19 cellular contexts compared by ENCODE assay signal in genomic region chr16:1221628-1222552, GRCh38. TPM values are rescaled to one million over a fixed set of nuclear protein-coding genes. Genes with fewer than 3 reads are reported as not detected.
A peak's percentile ranks its signal among the peaks of the same experiment; 100 is the strongest.
DNase-seq lines count a peak whose midpoint lies in the region; ATAC-seq and TF ChIP-seq lines count a peak whose summit lies in the region.
"Had no signal": no experiment of that assay in that cellular context is flagged by ENCODE, and none has a peak within 500 bp of the region (broad histone marks: within the 10 kb centered on the region; RNA-seq: fewer than 3 reads in every experiment).

No MANE protein-coding gene starts in this region.

- no peaks in the 10 kb centered on the region for H3K9me3 ChIP-seq in sigmoid colon
- H3K9me3 ChIP-seq: BE2C, HAP-1, SJSA1 had no signal

- no peak for TF ChIP-seq POLR2A in sigmoid colon (IDR thresholded peaks at IDR 0.05)

- DNase-seq in Ammon's horn (ENCODE audit: low spot score) (peak; percentile 30), NCI-H226 (peak; percentile 18), head of caudate nucleus (peak in 33 of 42 donors; percentile 3 to 89 (median 55)), sigmoid colon (no peak), DMS114 treated with DMSO at 0.1 percent for 48 hours (lab: John Stamatoyannopoulos, UW; ENCODE audit: unreplicated experiment) (no peak)
- DNase-seq: BE2C; DMS153; EL; NCI-H1436 treated with DMSO at 0.1 percent for 48 hours; NCI-H2081 treated with DMSO at 0.1 percent for 48 hours; NCI-H345; NCI-H69; NK-92 treated with Interleukin-12 subunit alpha and Interleukin-12 subunit beta, amount 100 ng/mL, for 24 hours had no signal

- WGBS in sigmoid colon, 2 donors = 72 to 82% methylated on average over 40 of the region's 40 CpGs

- peak overlapping the region; percentile 1 to 43 (median 34) for H3K27ac ChIP-seq in sigmoid colon
- H3K27ac ChIP-seq: SJSA1 had no signal

- no peak overlapping the region for H3K4me3 ChIP-seq in sigmoid colon
- H3K4me3 ChIP-seq: HAP-1, SJSA1 had no signal

- H3K27me3 ChIP-seq in sigmoid colon = no peaks in the 10 kb centered on the region

- ATAC-seq in GM18873 (IDR thresholded peaks at IDR 0.05; ENCODE audit: low FRiP score, unreplicated experiment) (no peak), GM18868 (IDR thresholded peaks at IDR 0.05; ENCODE audit: unreplicated experiment) (no peak)
- ATAC-seq: CD8-positive, alpha-beta T cell had no signal

- no peak for TF ChIP-seq EP300 in sigmoid colon (IDR thresholded peaks at IDR 0.05)

- peaks cover 0 to 25% (median 16%) of the 10 kb centered on the region in 4 donors for H3K4me1 ChIP-seq in sigmoid colon
- H3K4me1 ChIP-seq: BE2C, HAP-1, SJSA1 had no signal

- H3K36me3 ChIP-seq in sigmoid colon = peaks cover 30 to 48% (median 40%) of the 10 kb centered on the region in 4 donors
- H3K36me3 ChIP-seq: BE2C, HAP-1, SJSA1 had no signal

- no peak for TF ChIP-seq CTCF in sigmoid colon (IDR thresholded peaks at IDR 0.05)

- intact Hi-C loops in head of caudate nucleus (cut with DNase I) = no loop called here
- intact Hi-C loops in sigmoid colon (cut with DNase I) = no loop called here

RNA-seq across cellular contexts. Expression of gene TPSG1, which starts 3.2 kb away (rescaled TPM):
- total RNA-seq in sigmoid colon = 1 to 10 TPM in 1 of 4 donors, not detected in 3; 1.4 TPM
- polyA plus RNA-seq in sigmoid colon = 10 to 100 TPM; 21.5 to 73.9 (median 59.9) TPM
- total RNA-seq: CD8-positive, alpha-beta T cell; HT1080; SJSA1 had no signal

RNA-seq across cellular contexts. Expression of gene TPSB2, which starts 8.1 kb away (rescaled TPM):
- total RNA-seq in sigmoid colon = 100 to 1,000 TPM in 1 of 4 donors, 10 to 100 TPM in 3; 12.2 to 182 (median 17.6) TPM
- 10 to 100 TPM in 2 of 3 donors, 1 to 10 TPM in 1; 7.9 to 27.6 (median 11.0) TPM for polyA plus RNA-seq in sigmoid colon
- total RNA-seq: CD8-positive, alpha-beta T cell; HT1080; SJSA1 had no signal

RNA-seq across cellular contexts. Expression of gene TPSAB1, which starts 18.6 kb away (rescaled TPM):
- total RNA-seq in sigmoid colon = 100 to 1,000 TPM in 1 of 4 donors, 10 to 100 TPM in 3; 10.2 to 118 (median 17.3) TPM
- 10 to 100 TPM in 1 of 3 donors, 1 to 10 TPM in 2; 5.1 to 25.2 (median 8.9) TPM for polyA plus RNA-seq in sigmoid colon
- total RNA-seq: CD8-positive, alpha-beta T cell; HT1080; SJSA1 had no signal

RNA-seq across cellular contexts. Expression of gene TPSD1, which starts 34.0 kb away (rescaled TPM):
- total RNA-seq in sigmoid colon = 1 to 10 TPM in 1 of 4 donors, not detected in 3; 5.3 TPM
- 1 to 10 TPM in 1 of 3 donors, under 1 TPM in 1, not detected in 1; 0.71 to 1.2 TPM for polyA plus RNA-seq in sigmoid colon
- total RNA-seq: CD8-positive, alpha-beta T cell; HT1080; SJSA1 had no signal

Comparison
In these comparisons a context has a peak if more than half of its experiments do, and no peak if none do; other contexts are left out.
1. DNase-seq: peak in Ammon's horn (single experiment), NCI-H226 (single experiment) and head of caudate nucleus (33 of 42); none in sigmoid colon (single experiment) and DMS114 treated with DMSO at 0.1 percent for 48 hours (single experiment).